Comparison of ENCODE assay signal across 15 cellular contexts in genomic region chr13:33278923-33279322, GRCh38. TPM values are rescaled to one million over a fixed set of nuclear protein-coding genes. Genes with fewer than 3 reads are reported as not detected.
A peak's percentile ranks its signal among the peaks of the same experiment; 100 is the strongest.
DNase-seq lines count a peak whose midpoint lies in the region; ATAC-seq and TF ChIP-seq lines count a peak whose summit lies in the region.
"Had no signal": no experiment of that assay in that cellular context is flagged by ENCODE, and none has a peak within 500 bp of the region (broad histone marks: within the 10 kb centered on the region; RNA-seq: fewer than 3 reads in every experiment).

No MANE protein-coding gene starts in this region.

- BruUV-seq in A673 (replicated peaks; lab: Mats Ljungman, UMichigan) = no TSS peak

- H3K4me3 ChIP-seq in A673 (ENCODE audit: low read depth, low read length, poor library complexity, severe bottlenecking) (no peak overlapping the region), adipocyte (ENCODE audit: low read length) (peak overlapping the region; percentile 43)
- H3K4me3 ChIP-seq: K562, pancreas had no signal

- H3K36me3 ChIP-seq in A673 (ENCODE audit: insufficient read depth, low read length, poor library complexity, severe bottlenecking) (no peaks in the 10 kb centered on the region), adipocyte (ENCODE audit: control insufficient read depth, insufficient read depth, low read length, severe bottlenecking) (no peaks in the 10 kb centered on the region)
- H3K36me3 ChIP-seq: pancreas had no signal

- CTCF ChIA-PET in A673 (lab: Charles Lee) = no interaction called here

- intact Hi-C loops in A673 (cut with micrococcal nuclease; ENCODE audit: unreplicated experiment) = no loop called here

- TF ChIP-seq CTCF in A673 (conservative IDR thresholded peaks at IDR 0.05; ENCODE audit: low read depth, low read length) (no peak), foreskin keratinocyte (conservative IDR thresholded peaks at IDR 0.05) (no peak)

- ATAC-seq in foreskin keratinocyte (no peak), HG02571 (IDR thresholded peaks at IDR 0.05; ENCODE audit: unreplicated experiment) (no peak), GM19324 (IDR thresholded peaks at IDR 0.05; ENCODE audit: low FRiP score, unreplicated experiment) (no peak), HG03196 (IDR thresholded peaks at IDR 0.05; ENCODE audit: unreplicated experiment) (no peak)
- ATAC-seq: K562 had no signal

- H3K9ac ChIP-seq in adipocyte (ENCODE audit: low read length) = peak overlapping the region; percentile 70

- H3K4me1 ChIP-seq in A673 (ENCODE audit: insufficient read depth, low read length, poor library complexity, severe bottlenecking) (peaks cover 82% of the 10 kb centered on the region), adipocyte (ENCODE audit: control insufficient read depth, insufficient read depth, low read length) (peaks cover 90% of the 10 kb centered on the region), foreskin keratinocyte (peaks cover 66% of the 10 kb centered on the region)

- no peaks in the 10 kb centered on the region for H3K27me3 ChIP-seq in A673 (replicated peaks; ENCODE audit: insufficient read depth, low read depth, low read length, poor library complexity)
- H3K27me3 ChIP-seq in adipocyte (replicated peaks; ENCODE audit: control insufficient read depth, insufficient read depth, low read length) = no peaks in the 10 kb centered on the region
- no peaks in the 10 kb centered on the region for H3K27me3 ChIP-seq in foreskin keratinocyte
- H3K27me3 ChIP-seq: pancreas had no signal

- no peaks in the 10 kb centered on the region for H3K9me3 ChIP-seq in A673 (ENCODE audit: low read depth, low read length, poor library complexity, severe bottlenecking)
- no peaks in the 10 kb centered on the region for H3K9me3 ChIP-seq in adipocyte (ENCODE audit: control insufficient read depth, low read length)
- H3K9me3 ChIP-seq: pancreas had no signal

- POLR2A ChIA-PET in A673 (lab: Charles Lee; ENCODE audit: low non-redundant PET) = no interaction called here

- H3K27ac ChIP-seq in A673 (ENCODE audit: low read depth, low read length, poor library complexity, severe bottlenecking) (peak overlapping the region; percentile 77), foreskin keratinocyte (peak overlapping the region; percentile 81)
- H3K27ac ChIP-seq: RWPE1 had no signal

- no peak for DNase-seq in A673 (ENCODE audit: low spot score)
- DNase-seq in adipocyte (ENCODE audit: low read depth) = no peak
- no peak for DNase-seq in foreskin keratinocyte
- DNase-seq in renal cortical epithelial cell (ENCODE audit: low read depth) = peak; percentile 57
- DNase-seq in NCI-H82 treated with DMSO at 0.1 percent for 48 hours (lab: John Stamatoyannopoulos, UW; ENCODE audit: unreplicated experiment) = no peak
- DNase-seq: activated B cell treated with CpG ODN at 0.5 μM for 24 hours; NCI-H1092; NCI-H82; pancreas; stimulated activated naive CD4-positive, alpha-beta T cell had no signal

RNA-seq across cellular contexts. Expression of gene STARD13, which starts 6.6 kb away (rescaled TPM):
- 45.7 and 48.7 TPM in 2 replicates for total RNA-seq in A673 (2021)
- total RNA-seq in foreskin keratinocyte = 12.6 and 13.2 TPM in 2 replicates
- 2.3 and 3.5 TPM in 2 replicates for polyA plus RNA-seq in foreskin keratinocyte
- 11.6 and 53.2 TPM in 2 replicates for total RNA-seq in renal cortical epithelial cell
- polyA plus RNA-seq: K562 had no signal
